In genomic region chr12:116455540-116456306, GRCh38 we compare ENCODE assay signal across 8 cellular contexts.
DNase-seq lines count a peak whose midpoint lies in the region; ATAC-seq and TF ChIP-seq lines count a peak whose summit lies in the region.

No MANE protein-coding gene starts in this region.

- WGBS in adrenal gland, 4 donors: 22 to 37% (median 33%) methylated on average over 15 of the region's 15 CpGs
- 23% methylated on average over 15 of the region's 15 CpGs for WGBS in right cardiac atrium

- no peak for TF ChIP-seq CTCF in HFF-Myc (IDR thresholded peaks at IDR 0.05; ENCODE audit: low read depth, low read length, missing control alignments)
- no peak for TF ChIP-seq CTCF in adrenal gland (IDR thresholded peaks at IDR 0.05)
- TF ChIP-seq CTCF in GM13977 (IDR thresholded peaks at IDR 0.05; ENCODE audit: extremely low read depth, insufficient read depth, missing control alignments): no peak

- no peaks in the 10 kb centered on the region for H3K27me3 ChIP-seq in adrenal gland
- H3K27me3 ChIP-seq in right cardiac atrium (ENCODE audit: control insufficient read depth, insufficient read depth): no peaks in the 10 kb centered on the region
- H3K27me3 ChIP-seq in skeletal muscle satellite cell (ENCODE audit: control insufficient read depth, insufficient read depth, low read length): no peaks in the 10 kb centered on the region

- in situ Hi-C loops in GM13977 (cut with MboI; ENCODE audit: low pct_unique_long_range_greater_than_20kb, low sequenced_read_pairs, unreplicated experiment): no loop called here

- H3K4me1 ChIP-seq in adrenal gland (replicated peaks in 1 of 2): peaks cover 0 to 16% of the 10 kb centered on the region in 2 donors
- peaks cover 5% of the 10 kb centered on the region for H3K4me1 ChIP-seq in right cardiac atrium (ENCODE audit: control insufficient read depth, insufficient read depth, low read length)
- H3K4me1 ChIP-seq in skeletal muscle satellite cell (ENCODE audit: control insufficient read depth, insufficient read depth, low read length): peaks cover 28% of the 10 kb centered on the region

- peak; percentile 90 for DNase-seq in HFF-Myc (ENCODE audit: extremely low read depth, low read depth)
- peak; percentile 45 to 86 (median 58) for DNase-seq in adrenal gland
- DNase-seq in right cardiac atrium: peak; percentile 83 to 93 (median 84)
- DNase-seq in GM13977 (ENCODE audit: low spot score): no peak

- H3K4me3 ChIP-seq in HFF-Myc (replicated peaks; ENCODE audit: low read depth, low read length) (peak overlapping the region; percentile 25), adrenal gland (no peak overlapping the region), right cardiac atrium (ENCODE audit: low read length) (no peak overlapping the region), skeletal muscle satellite cell (ENCODE audit: low read length) (peak overlapping the region; percentile 48)

- ATAC-seq in right cardiac atrium: peak; percentile 93 to 94
- ATAC-seq in HG03108 (IDR thresholded peaks at IDR 0.05; ENCODE audit: unreplicated experiment): no peak
- no peak for ATAC-seq in HG03045 (IDR thresholded peaks at IDR 0.05; ENCODE audit: unreplicated experiment)
- no peak for ATAC-seq in HG03342 (IDR thresholded peaks at IDR 0.05; ENCODE audit: unreplicated experiment)

- intact Hi-C loops in adrenal gland (cut with DNase I) (no loop called here), right cardiac atrium (cut with DNase I) (no loop called here)

- H3K9me3 ChIP-seq in adrenal gland (replicated peaks in 1 of 3) (no peaks in the 10 kb centered on the region), right cardiac atrium (ENCODE audit: control insufficient read depth, low read length) (no peaks in the 10 kb centered on the region), skeletal muscle satellite cell (replicated peaks; ENCODE audit: low read length) (no peaks in the 10 kb centered on the region)

- TF ChIP-seq POLR2A in adrenal gland (IDR thresholded peaks at IDR 0.05): no peak

- H3K36me3 ChIP-seq in adrenal gland (replicated peaks in 1 of 2) (no peaks in the 10 kb centered on the region), skeletal muscle satellite cell (ENCODE audit: insufficient read depth, low read length) (no peaks in the 10 kb centered on the region)

- peak overlapping the region; percentile 69 for H3K4me2 ChIP-seq in skeletal muscle satellite cell (ENCODE audit: low read length)

- H3K27ac ChIP-seq in adrenal gland (peak overlapping the region in 2 of 5 donors; percentile 71 to 84), right cardiac atrium (ENCODE audit: low read length) (peak overlapping the region; percentile 92)

- H3K9ac ChIP-seq in skeletal muscle satellite cell (ENCODE audit: low read depth, low read length): peak overlapping the region; percentile 89

Comparison
In these comparisons a context has a peak if more than half of its experiments do, and no peak if none do; other contexts are left out.
1. H3K4me3 ChIP-seq: peak in HFF-Myc (single experiment) and skeletal muscle satellite cell (single experiment); none in adrenal gland (0 of 4) and right cardiac atrium (single experiment).
2. ATAC-seq: peak in right cardiac atrium (2 of 2); none in HG03108 (single experiment), HG03045 (single experiment) and HG03342 (single experiment).